1 cellular context compared by ENCODE assay signal in the genomic region with DNA sequence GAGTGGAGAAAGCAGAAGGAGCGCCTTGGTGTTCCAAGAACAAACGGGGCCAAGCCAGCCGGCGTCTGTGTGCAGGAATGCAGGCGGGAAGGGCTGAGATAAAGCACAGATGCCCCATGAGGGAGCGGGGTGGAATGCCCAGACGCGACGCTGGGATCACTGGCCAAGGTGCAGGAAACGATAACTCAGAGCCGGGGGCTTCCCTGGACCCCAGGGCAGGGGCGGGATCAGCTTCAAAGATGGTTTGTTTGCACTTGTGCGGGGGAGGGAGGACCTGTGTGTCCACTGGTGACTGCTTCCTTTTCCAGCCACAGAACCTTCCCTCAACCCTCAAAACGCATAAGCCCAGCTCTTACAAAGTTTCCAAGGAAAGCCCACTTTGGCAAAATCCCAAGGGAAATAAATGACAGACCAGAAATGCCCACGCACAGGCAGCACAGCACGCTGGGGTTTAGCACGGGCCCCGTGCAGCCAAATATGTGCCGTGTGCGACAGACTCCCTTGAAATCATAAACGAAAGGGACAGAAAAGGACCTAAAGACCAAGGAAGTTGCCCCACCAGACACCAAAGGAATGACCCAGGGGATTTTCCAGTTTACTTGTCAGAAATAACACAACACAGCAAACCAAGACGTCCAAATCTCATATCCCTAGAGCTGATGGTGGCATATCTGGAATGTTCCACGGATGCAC.
TF ChIP-seq lines count a peak whose summit lies in the region.

No MANE protein-coding gene starts in this region.

TF ChIP-seq in HepG2, 621 proteins besides CTCF, POLR2A, EP300 and RAD21 (continued from another document and continues in another):
- TF ChIP-seq MEIS1 (CRISPR knock-in tag; IDR thresholded peaks at IDR 0.05; ENCODE audit: borderline replicate concordance): peak; percentile 86; the same call in 1 of the 2 replicates
- no peak for TF ChIP-seq ZNF30 (CRISPR knock-in tag; IDR thresholded peaks at IDR 0.05)
- TF ChIP-seq NFE2L1 (CRISPR knock-in tag; IDR thresholded peaks at IDR 0.05; ENCODE audit: borderline replicate concordance): peak; percentile 50; the same call in 1 of the 2 replicates
- no peak for TF ChIP-seq CHD2 (IDR thresholded peaks at IDR 0.05; ENCODE audit: low read depth, low read length)
- TF ChIP-seq ZNF770 (CRISPR knock-in tag; IDR thresholded peaks at IDR 0.05): 0 out of 2 replicates have a peak, but pooled peaks have one; percentile 2
- TF ChIP-seq ZNF839 (CRISPR knock-in tag; IDR thresholded peaks at IDR 0.05; ENCODE audit: borderline replicate concordance): no peak
- no peak for TF ChIP-seq ZFY (CRISPR knock-in tag; IDR thresholded peaks at IDR 0.05)
- TF ChIP-seq RARG (CRISPR knock-in tag; IDR thresholded peaks at IDR 0.05; ENCODE audit: low read depth): no peak
- TF ChIP-seq FLYWCH1 (CRISPR knock-in tag; IDR thresholded peaks at IDR 0.05): no peak
- TF ChIP-seq GTF2F1 (IDR thresholded peaks at IDR 0.05; ENCODE audit: low read length): no peak
- TF ChIP-seq ZGPAT (CRISPR knock-in tag; IDR thresholded peaks at IDR 0.05): peak; percentile 74
- peak; percentile 78; the same call in 1 of the 2 replicates for TF ChIP-seq ELF4 (CRISPR knock-in tag; IDR thresholded peaks at IDR 0.05; ENCODE audit: borderline replicate concordance)
- TF ChIP-seq ATF5 (CRISPR knock-in tag; IDR thresholded peaks at IDR 0.05; ENCODE audit: low read depth): no peak
- TF ChIP-seq ZNF256 (CRISPR knock-in tag; conservative IDR thresholded peaks at IDR 0.05): 0 out of 2 replicates have a peak, but pooled peaks have one; percentile 21
- TF ChIP-seq REXO4 (CRISPR knock-in tag; IDR thresholded peaks at IDR 0.05; ENCODE audit: borderline replicate concordance): no peak
- no peak for TF ChIP-seq ZNF225 (CRISPR knock-in tag; IDR thresholded peaks at IDR 0.05)
- no peak for TF ChIP-seq SP2 (CRISPR knock-in tag; IDR thresholded peaks at IDR 0.05)
- TF ChIP-seq HOXA7 (CRISPR knock-in tag; IDR thresholded peaks at IDR 0.05): no peak
- peak; percentile 94 for TF ChIP-seq TCF7 (IDR thresholded peaks at IDR 0.05; ENCODE audit: low read depth)
- TF ChIP-seq ZNF816 (CRISPR knock-in tag; IDR thresholded peaks at IDR 0.05; ENCODE audit: borderline replicate concordance): peak; percentile 62; the same call in 1 of the 2 replicates
- TF ChIP-seq ZNF577 (CRISPR knock-in tag; IDR thresholded peaks at IDR 0.05; ENCODE audit: borderline replicate concordance, low read depth): no peak
- TF ChIP-seq NRL (CRISPR knock-in tag; IDR thresholded peaks at IDR 0.05; ENCODE audit: borderline replicate concordance): no peak; the same call in 1 of the 2 replicates
- TF ChIP-seq, protein P1, sequence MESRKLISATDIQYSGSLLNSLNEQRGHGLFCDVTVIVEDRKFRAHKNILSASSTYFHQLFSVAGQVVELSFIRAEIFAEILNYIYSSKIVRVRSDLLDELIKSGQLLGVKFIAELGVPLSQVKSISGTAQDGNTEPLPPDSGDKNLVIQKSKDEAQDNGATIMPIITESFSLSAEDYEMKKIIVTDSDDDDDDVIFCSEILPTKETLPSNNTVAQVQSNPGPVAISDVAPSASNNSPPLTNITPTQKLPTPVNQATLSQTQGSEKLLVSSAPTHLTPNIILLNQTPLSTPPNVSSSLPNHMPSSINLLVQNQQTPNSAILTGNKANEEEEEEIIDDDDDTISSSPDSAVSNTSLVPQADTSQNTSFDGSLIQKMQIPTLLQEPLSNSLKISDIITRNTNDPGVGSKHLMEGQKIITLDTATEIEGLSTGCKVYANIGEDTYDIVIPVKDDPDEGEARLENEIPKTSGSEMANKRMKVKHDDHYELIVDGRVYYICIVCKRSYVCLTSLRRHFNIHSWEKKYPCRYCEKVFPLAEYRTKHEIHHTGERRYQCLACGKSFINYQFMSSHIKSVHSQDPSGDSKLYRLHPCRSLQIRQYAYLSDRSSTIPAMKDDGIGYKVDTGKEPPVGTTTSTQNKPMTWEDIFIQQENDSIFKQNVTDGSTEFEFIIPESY (CRISPR knock-in tag; IDR thresholded peaks at IDR 0.05): peak; percentile 41; the same call in 1 of the 2 replicates
- TF ChIP-seq, protein P2, sequence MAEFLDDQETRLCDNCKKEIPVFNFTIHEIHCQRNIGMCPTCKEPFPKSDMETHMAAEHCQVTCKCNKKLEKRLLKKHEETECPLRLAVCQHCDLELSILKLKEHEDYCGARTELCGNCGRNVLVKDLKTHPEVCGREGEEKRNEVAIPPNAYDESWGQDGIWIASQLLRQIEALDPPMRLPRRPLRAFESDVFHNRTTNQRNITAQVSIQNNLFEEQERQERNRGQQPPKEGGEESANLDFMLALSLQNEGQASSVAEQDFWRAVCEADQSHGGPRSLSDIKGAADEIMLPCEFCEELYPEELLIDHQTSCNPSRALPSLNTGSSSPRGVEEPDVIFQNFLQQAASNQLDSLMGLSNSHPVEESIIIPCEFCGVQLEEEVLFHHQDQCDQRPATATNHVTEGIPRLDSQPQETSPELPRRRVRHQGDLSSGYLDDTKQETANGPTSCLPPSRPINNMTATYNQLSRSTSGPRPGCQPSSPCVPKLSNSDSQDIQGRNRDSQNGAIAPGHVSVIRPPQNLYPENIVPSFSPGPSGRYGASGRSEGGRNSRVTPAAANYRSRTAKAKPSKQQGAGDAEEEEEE (CRISPR knock-in tag; IDR thresholded peaks at IDR 0.05; ENCODE audit: borderline replicate concordance): no peak
- TF ChIP-seq, protein P3, sequence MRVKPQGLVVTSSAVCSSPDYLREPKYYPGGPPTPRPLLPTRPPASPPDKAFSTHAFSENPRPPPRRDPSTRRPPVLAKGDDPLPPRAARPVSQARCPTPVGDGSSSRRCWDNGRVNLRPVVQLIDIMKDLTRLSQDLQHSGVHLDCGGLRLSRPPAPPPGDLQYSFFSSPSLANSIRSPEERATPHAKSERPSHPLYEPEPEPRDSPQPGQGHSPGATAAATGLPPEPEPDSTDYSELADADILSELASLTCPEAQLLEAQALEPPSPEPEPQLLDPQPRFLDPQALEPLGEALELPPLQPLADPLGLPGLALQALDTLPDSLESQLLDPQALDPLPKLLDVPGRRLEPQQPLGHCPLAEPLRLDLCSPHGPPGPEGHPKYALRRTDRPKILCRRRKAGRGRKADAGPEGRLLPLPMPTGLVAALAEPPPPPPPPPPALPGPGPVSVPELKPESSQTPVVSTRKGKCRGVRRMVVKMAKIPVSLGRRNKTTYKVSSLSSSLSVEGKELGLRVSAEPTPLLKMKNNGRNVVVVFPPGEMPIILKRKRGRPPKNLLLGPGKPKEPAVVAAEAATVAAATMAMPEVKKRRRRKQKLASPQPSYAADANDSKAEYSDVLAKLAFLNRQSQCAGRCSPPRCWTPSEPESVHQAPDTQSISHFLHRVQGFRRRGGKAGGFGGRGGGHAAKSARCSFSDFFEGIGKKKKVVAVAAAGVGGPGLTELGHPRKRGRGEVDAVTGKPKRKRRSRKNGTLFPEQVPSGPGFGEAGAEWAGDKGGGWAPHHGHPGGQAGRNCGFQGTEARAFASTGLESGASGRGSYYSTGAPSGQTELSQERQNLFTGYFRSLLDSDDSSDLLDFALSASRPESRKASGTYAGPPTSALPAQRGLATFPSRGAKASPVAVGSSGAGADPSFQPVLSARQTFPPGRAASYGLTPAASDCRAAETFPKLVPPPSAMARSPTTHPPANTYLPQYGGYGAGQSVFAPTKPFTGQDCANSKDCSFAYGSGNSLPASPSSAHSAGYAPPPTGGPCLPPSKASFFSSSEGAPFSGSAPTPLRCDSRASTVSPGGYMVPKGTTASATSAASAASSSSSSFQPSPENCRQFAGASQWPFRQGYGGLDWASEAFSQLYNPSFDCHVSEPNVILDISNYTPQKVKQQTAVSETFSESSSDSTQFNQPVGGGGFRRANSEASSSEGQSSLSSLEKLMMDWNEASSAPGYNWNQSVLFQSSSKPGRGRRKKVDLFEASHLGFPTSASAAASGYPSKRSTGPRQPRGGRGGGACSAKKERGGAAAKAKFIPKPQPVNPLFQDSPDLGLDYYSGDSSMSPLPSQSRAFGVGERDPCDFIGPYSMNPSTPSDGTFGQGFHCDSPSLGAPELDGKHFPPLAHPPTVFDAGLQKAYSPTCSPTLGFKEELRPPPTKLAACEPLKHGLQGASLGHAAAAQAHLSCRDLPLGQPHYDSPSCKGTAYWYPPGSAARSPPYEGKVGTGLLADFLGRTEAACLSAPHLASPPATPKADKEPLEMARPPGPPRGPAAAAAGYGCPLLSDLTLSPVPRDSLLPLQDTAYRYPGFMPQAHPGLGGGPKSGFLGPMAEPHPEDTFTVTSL (CRISPR knock-in tag; IDR thresholded peaks at IDR 0.05; ENCODE audit: borderline replicate concordance): peak; percentile 92
- no peak for TF ChIP-seq PCBP2 (optimal IDR thresholded peaks at IDR 0.05; ENCODE audit: low read depth, low read length, poor library complexity, severe bottlenecking)
- peak; percentile 47 for TF ChIP-seq U2AF1 (optimal IDR thresholded peaks at IDR 0.05; ENCODE audit: low read depth, low read length)
- peak; percentile 32; the same call in 1 of the 2 replicates for TF ChIP-seq BRD4 (CRISPR knock-in tag; IDR thresholded peaks at IDR 0.05)
- TF ChIP-seq SIX1 (CRISPR knock-in tag; IDR thresholded peaks at IDR 0.05; ENCODE audit: borderline replicate concordance): 0 out of 2 replicates have a peak, but pooled peaks have one; percentile 17
- peak; percentile 97 for TF ChIP-seq HDAC1 (CRISPR knock-in tag; IDR thresholded peaks at IDR 0.05)
- peak; percentile 65; the same call in 1 of the 2 replicates for TF ChIP-seq ZIK1 (CRISPR knock-in tag; IDR thresholded peaks at IDR 0.05; ENCODE audit: borderline replicate concordance, low read depth)
- TF ChIP-seq ZNF382 (CRISPR knock-in tag; IDR thresholded peaks at IDR 0.05; ENCODE audit: borderline replicate concordance): no peak
- TF ChIP-seq ATRX (CRISPR knock-in tag; IDR thresholded peaks at IDR 0.05; ENCODE audit: borderline replicate concordance): no peak
- no peak for TF ChIP-seq MBNL3 (CRISPR knock-in tag; conservative IDR thresholded peaks at IDR 0.05)
- TF ChIP-seq MAFG (CRISPR knock-in tag; IDR thresholded peaks at IDR 0.05): no peak
- TF ChIP-seq PHF20 (CRISPR knock-in tag; IDR thresholded peaks at IDR 0.05): no peak
- peak; percentile 17; the same call in 1 of the 2 replicates for TF ChIP-seq ZNF652 (CRISPR knock-in tag; IDR thresholded peaks at IDR 0.05; ENCODE audit: borderline replicate concordance, low read depth)
- no peak for TF ChIP-seq PAWR (CRISPR knock-in tag; IDR thresholded peaks at IDR 0.05; ENCODE audit: borderline replicate concordance)
- TF ChIP-seq ATF7 (IDR thresholded peaks at IDR 0.05): no peak
- peak; percentile 69; the same call in 1 of the 2 replicates for TF ChIP-seq ATF7 (CRISPR knock-in tag; IDR thresholded peaks at IDR 0.05)
- no peak for TF ChIP-seq ZNF773 (CRISPR knock-in tag; IDR thresholded peaks at IDR 0.05; ENCODE audit: borderline replicate concordance)
- no peak for TF ChIP-seq ZNF660 (CRISPR knock-in tag; IDR thresholded peaks at IDR 0.05; ENCODE audit: borderline replicate concordance, low read depth)
- peak; percentile 25; the same call in 1 of the 2 replicates for TF ChIP-seq ZBTB8A (CRISPR knock-in tag; IDR thresholded peaks at IDR 0.05; ENCODE audit: borderline replicate concordance, low read depth)
- peak; percentile 73 for TF ChIP-seq NCOA2 (CRISPR knock-in tag; IDR thresholded peaks at IDR 0.05)
- TF ChIP-seq, protein P4, sequence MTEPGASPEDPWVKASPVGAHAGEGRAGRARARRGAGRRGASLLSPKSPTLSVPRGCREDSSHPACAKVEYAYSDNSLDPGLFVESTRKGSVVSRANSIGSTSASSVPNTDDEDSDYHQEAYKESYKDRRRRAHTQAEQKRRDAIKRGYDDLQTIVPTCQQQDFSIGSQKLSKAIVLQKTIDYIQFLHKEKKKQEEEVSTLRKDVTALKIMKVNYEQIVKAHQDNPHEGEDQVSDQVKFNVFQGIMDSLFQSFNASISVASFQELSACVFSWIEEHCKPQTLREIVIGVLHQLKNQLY (CRISPR knock-in tag; IDR thresholded peaks at IDR 0.05): peak; percentile 72
- 0 out of 2 replicates have a peak, but pooled peaks have one; percentile 36 for TF ChIP-seq ZNF546 (CRISPR knock-in tag; conservative IDR thresholded peaks at IDR 0.05)
- no peak for TF ChIP-seq ZFP41 (CRISPR knock-in tag; IDR thresholded peaks at IDR 0.05; ENCODE audit: borderline replicate concordance)
- no peak for TF ChIP-seq ZBTB3 (CRISPR knock-in tag; IDR thresholded peaks at IDR 0.05; ENCODE audit: borderline replicate concordance, low read depth)
- TF ChIP-seq ZNF441 (CRISPR knock-in tag; IDR thresholded peaks at IDR 0.05; ENCODE audit: borderline replicate concordance): 0 out of 2 replicates have a peak, but pooled peaks have one; percentile 9
- peak; percentile 42; the same call in 1 of the 2 replicates for TF ChIP-seq ZNF724P (CRISPR knock-in tag; IDR thresholded peaks at IDR 0.05; ENCODE audit: borderline replicate concordance)
